In genomic region chr11:67273260-67273990, GRCh38 we compare ENCODE assay signal across 9 cellular contexts. TPM values are rescaled to one million over a fixed set of nuclear protein-coding genes. Genes with fewer than 3 reads are reported as not detected.
DNase-seq lines count a peak whose midpoint lies in the region; ATAC-seq and TF ChIP-seq lines count a peak whose summit lies in the region.
"Had no signal": no experiment of that assay in that cellular context is flagged by ENCODE, and none has a peak within 500 bp of the region (broad histone marks: within the 10 kb centered on the region; RNA-seq: fewer than 3 reads in every experiment).

No MANE protein-coding gene starts in this region.

- no peak overlapping the region for H3K4me2 ChIP-seq in PC-9
- H3K4me2 ChIP-seq: KMS-11 had no signal

- POLR2A ChIA-PET in activated CD4-positive, alpha-beta memory T cell treated with anti-CD3 and anti-CD28 coated beads for 36 hours (lab: Charles Lee), result interaction anchor here (0.6 to 7.8 kb wide), 4 partner anchors 16 to 46 kb away, joined by 4 to 72 read pairs (median 30); partner anchors contain the start of gene ANKRD13D
- POLR2A ChIA-PET in PC-9 (lab: Charles Lee; ENCODE audit: unreplicated experiment), result no interaction called here

- ATAC-seq in left cardiac atrium, result no peak
- no peak for ATAC-seq in stimulated activated naive B cell treated with anti-CD40 and anti-IgM and Interleukin-4, amounts not matched to agents 10 μg/mL and 1 μg/mL and 100 μg/mL, for 72 hours (replicated peaks)
- no peak for ATAC-seq in GM21447 (IDR thresholded peaks at IDR 0.05; ENCODE audit: unreplicated experiment)

- H3K4me1 ChIP-seq in PC-9 (replicated peaks; ENCODE audit: insufficient read depth), result peaks cover 4% of the 10 kb centered on the region

- peak overlapping the region; percentile 100 for H3K27ac ChIP-seq in HL-60 (replicated peaks)
- H3K27ac ChIP-seq in PC-9, result no peak overlapping the region
- H3K27ac ChIP-seq: KMS-11 had no signal

- peak overlapping the region; percentile 98 for H3K4me3 Mint-ChIP-seq in activated CD4-positive, alpha-beta memory T cell treated with anti-CD3 and anti-CD28 coated beads for 36 hours
- H3K4me3 Mint-ChIP-seq in stimulated activated naive B cell treated with anti-CD40 and anti-IgM and Interleukin-4, amounts not matched to agents 10 μg/mL and 1 μg/mL and 100 μg/mL, for 72 hours, result peak overlapping the region; percentile 57 to 93

- H3K79me2 ChIP-seq in PC-9 (ENCODE audit: low read depth), result peaks cover 88% of the 10 kb centered on the region

- CTCF ChIA-PET in activated CD4-positive, alpha-beta memory T cell treated with anti-CD3 and anti-CD28 coated beads for 36 hours (lab: Charles Lee), result interaction anchor here (0.6 to 3.8 kb wide), 4 partner anchors 16 to 79 kb away, joined by 3 to 10 read pairs (median 4); partner anchors contain the start of genes ANKRD13D and POLD4
- CTCF ChIA-PET in PC-9 (lab: Charles Lee), result no interaction called here

- intact Hi-C loops in activated CD4-positive, alpha-beta memory T cell treated with anti-CD3 and anti-CD28 coated beads for 36 hours (cut with micrococcal nuclease), result loop anchor here (5.0 kb wide), 2 partner anchors 214 to 234 kb away; partner anchors contain the start of genes CDK2AP2 and PITPNM1
- intact Hi-C loops in left cardiac atrium (cut with DNase I) (no loop called here), PC-9 (cut with micrococcal nuclease; ENCODE audit: unreplicated experiment) (no loop called here)

- H3K4me3 ChIP-seq in HL-60 (replicated peaks; ENCODE audit: insufficient read depth, low read length), result no peak overlapping the region
- no peak overlapping the region for H3K4me3 ChIP-seq in PC-9

- H3K27me3 ChIP-seq in HL-60 (ENCODE audit: insufficient read depth, poor library complexity, severe bottlenecking), result no peaks in the 10 kb centered on the region
- H3K27me3 ChIP-seq in PC-9 (ENCODE audit: insufficient read depth, low read depth), result no peaks in the 10 kb centered on the region

- H3K36me3 ChIP-seq in PC-9 (ENCODE audit: low read depth), result 0 out of 2 replicates have a peak, but pooled peaks cover 11% of the 10 kb centered on the region

- H3K9me3 Mint-ChIP-seq in activated CD4-positive, alpha-beta memory T cell treated with anti-CD3 and anti-CD28 coated beads for 36 hours, result no peaks in the 10 kb centered on the region
- peaks cover 1 to 3% of the 10 kb centered on the region in 2 donors for H3K9me3 Mint-ChIP-seq in stimulated activated naive B cell treated with anti-CD40 and anti-IgM and Interleukin-4, amounts not matched to agents 10 μg/mL and 1 μg/mL and 100 μg/mL, for 72 hours

- TF ChIP-seq CTCF in HL-60 (IDR thresholded peaks at IDR 0.05; ENCODE audit: insufficient read depth, low read length), result no peak
- TF ChIP-seq CTCF in PC-9 (conservative IDR thresholded peaks at IDR 0.05), result no peak

- H3K9me3 ChIP-seq in PC-9 (ENCODE audit: insufficient read depth, low read depth), result no peaks in the 10 kb centered on the region

- no peaks in the 10 kb centered on the region for H3K9me2 ChIP-seq in PC-9 (ENCODE audit: insufficient read depth)

- H3K4me1 Mint-ChIP-seq in activated CD4-positive, alpha-beta memory T cell treated with anti-CD3 and anti-CD28 coated beads for 36 hours (ENCODE audit: low read depth), result peaks cover 90% of the 10 kb centered on the region
- peaks cover 78 to 100% of the 10 kb centered on the region in 2 donors for H3K4me1 Mint-ChIP-seq in stimulated activated naive B cell treated with anti-CD40 and anti-IgM and Interleukin-4, amounts not matched to agents 10 μg/mL and 1 μg/mL and 100 μg/mL, for 72 hours

- DNase-seq in HL-60 (ENCODE audit: low read depth in 1 of 2, low spot score in 1 of 2) (peak in 1 of 2 experiments; percentile 51), left cardiac atrium (peak; percentile 39), PC-9 (no peak), NOMO-1 treated with dmso at 0.1 percent for 144 hours (lab: John Stamatoyannopoulos, UW; ENCODE audit: unreplicated experiment) (no peak), COLO829 (ENCODE audit: low spot score) (no peak)
- peak; percentile 10 for DNase-seq in activated CD4-positive, alpha-beta memory T cell treated with anti-CD3 and anti-CD28 coated beads for 36 hours
- DNase-seq in stimulated activated naive B cell treated with anti-CD40 and anti-IgM and Interleukin-4, amounts not matched to agents 10 μg/mL and 1 μg/mL and 100 μg/mL, for 72 hours, result no peak

- H3K36me3 Mint-ChIP-seq in activated CD4-positive, alpha-beta memory T cell treated with anti-CD3 and anti-CD28 coated beads for 36 hours, result peaks cover 65% of the 10 kb centered on the region
- peaks cover 42 to 67% of the 10 kb centered on the region in 2 donors for H3K36me3 Mint-ChIP-seq in stimulated activated naive B cell treated with anti-CD40 and anti-IgM and Interleukin-4, amounts not matched to agents 10 μg/mL and 1 μg/mL and 100 μg/mL, for 72 hours

- H3K27ac Mint-ChIP-seq in activated CD4-positive, alpha-beta memory T cell treated with anti-CD3 and anti-CD28 coated beads for 36 hours, result peak overlapping the region; percentile 100
- peak overlapping the region; percentile 80 for H3K27ac Mint-ChIP-seq in stimulated activated naive B cell treated with anti-CD40 and anti-IgM and Interleukin-4, amounts not matched to agents 10 μg/mL and 1 μg/mL and 100 μg/mL, for 72 hours

- H4K20me1 ChIP-seq in PC-9 (ENCODE audit: insufficient read depth), result peaks cover 86% of the 10 kb centered on the region

- BruUV-seq in PC-9 (replicated peaks; lab: Mats Ljungman, UMichigan), result no TSS peak

- H2AFZ ChIP-seq in PC-9, result no peak overlapping the region

- H3K27me3 Mint-ChIP-seq in activated CD4-positive, alpha-beta memory T cell treated with anti-CD3 and anti-CD28 coated beads for 36 hours, result no peaks in the 10 kb centered on the region
- H3K27me3 Mint-ChIP-seq in stimulated activated naive B cell treated with anti-CD40 and anti-IgM and Interleukin-4, amounts not matched to agents 10 μg/mL and 1 μg/mL and 100 μg/mL, for 72 hours, result no peaks in the 10 kb centered on the region

- H3F3A ChIP-seq in PC-9 (ENCODE audit: insufficient read depth, low read depth), result peaks cover 14% of the 10 kb centered on the region; the same call in 1 of the 2 replicates

RNA-seq across cellular contexts. Expression of gene GRK2, which starts 7.2 kb away (rescaled TPM):
- 100 to 1,000 TPM; 273 to 279 TPM for total RNA-seq in activated CD4-positive, alpha-beta memory T cell treated with anti-CD3 and anti-CD28 coated beads for 36 hours
- total RNA-seq in left cardiac atrium, result 10 to 100 TPM; 51.6 to 52.6 TPM
- total RNA-seq in PC-9 (2021), result 76.7 and 102 TPM in 2 replicates

RNA-seq across cellular contexts. Expression of gene ANKRD13D, which starts 15.7 kb away (rescaled TPM):
- 10 to 100 TPM; 85.9 to 89.4 TPM for total RNA-seq in activated CD4-positive, alpha-beta memory T cell treated with anti-CD3 and anti-CD28 coated beads for 36 hours
- total RNA-seq in left cardiac atrium (10 to 100 TPM; 22.1 to 22.6 TPM), PC-9 (2021) (79.6 and 93.2 TPM in 2 replicates)

RNA-seq across cellular contexts. Expression of gene SSH3, which starts 29.9 kb away (rescaled TPM):
- 10 to 100 TPM; 14.9 to 19.4 TPM for total RNA-seq in activated CD4-positive, alpha-beta memory T cell treated with anti-CD3 and anti-CD28 coated beads for 36 hours
- total RNA-seq in left cardiac atrium (10 to 100 TPM; 18.1 to 22.2 TPM), PC-9 (2021) (97.8 and 124 TPM in 2 replicates)

Comparison
In these comparisons a context has a peak if more than half of its experiments do, and no peak if none do; other contexts are left out.
1. DNase-seq: peak in activated CD4-positive, alpha-beta memory T cell treated with anti-CD3 and anti-CD28 coated beads for 36 hours (single experiment) and left cardiac atrium (single experiment); none in stimulated activated naive B cell treated with anti-CD40 and anti-IgM and Interleukin-4, amounts not matched to agents 10 μg/mL and 1 μg/mL and 100 μg/mL, for 72 hours (single experiment), PC-9 (0 of 2), NOMO-1 treated with dmso at 0.1 percent for 144 hours (single experiment) and COLO829 (single experiment).